ENCODE assay signal across 7 cellular contexts in the genomic region with DNA sequence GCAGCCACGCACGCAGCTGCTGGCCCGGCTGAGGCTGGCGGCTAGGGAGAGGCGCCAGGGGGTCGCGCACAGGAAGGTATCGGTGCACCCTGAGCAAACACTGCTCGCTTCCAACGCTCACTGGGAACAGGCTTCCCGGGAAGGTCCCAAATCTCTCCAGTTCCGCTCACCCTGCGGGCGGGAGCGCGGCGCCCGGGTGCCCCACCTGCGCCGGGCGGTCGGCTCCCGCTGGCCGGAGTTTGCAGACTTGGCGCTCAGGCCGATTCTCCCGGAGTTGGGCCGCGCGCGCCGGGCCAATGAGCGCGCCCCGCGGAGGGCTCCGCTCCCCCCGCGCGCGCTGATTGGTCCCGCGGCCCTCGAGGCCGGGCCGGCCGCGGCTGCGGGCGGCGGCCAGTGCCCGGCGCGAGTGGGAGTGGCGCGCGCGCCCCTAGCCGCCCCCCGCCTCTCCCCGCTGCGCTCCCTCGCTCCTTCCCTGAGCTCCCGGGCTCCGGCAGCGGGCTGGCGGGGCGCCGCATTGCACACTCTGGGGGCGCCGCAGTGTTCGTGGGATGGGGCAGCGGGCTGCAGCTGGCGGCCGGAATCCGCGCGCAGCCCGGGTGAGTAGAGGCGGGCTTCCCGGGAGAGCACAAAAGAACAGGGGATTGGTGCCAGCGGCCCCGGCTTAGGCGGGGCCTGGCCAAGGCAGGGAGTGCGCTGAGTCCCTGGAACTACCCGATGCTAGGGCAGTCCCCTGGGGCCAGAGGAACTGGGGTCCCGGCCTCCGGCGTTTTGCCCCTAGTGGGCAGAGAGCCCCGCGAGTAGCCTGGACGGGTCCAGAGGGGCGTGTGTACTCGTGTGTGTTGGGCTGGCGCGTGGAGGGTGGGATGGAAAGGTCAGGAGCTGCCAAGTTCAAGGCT. TPM values are rescaled to one million over a fixed set of nuclear protein-coding genes. Genes with fewer than 3 reads are reported as not detected.
DNase-seq lines count a peak whose midpoint lies in the region; ATAC-seq, FAIRE-seq and TF ChIP-seq lines count a peak whose summit lies in the region.

A gene with protein sequence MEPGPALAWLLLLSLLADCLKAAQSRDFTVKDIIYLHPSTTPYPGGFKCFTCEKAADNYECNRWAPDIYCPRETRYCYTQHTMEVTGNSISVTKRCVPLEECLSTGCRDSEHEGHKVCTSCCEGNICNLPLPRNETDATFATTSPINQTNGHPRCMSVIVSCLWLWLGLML (plus strand): TSS at position 461 of the 896 bp plus-strand sequence. CDS start 107,122 bp downstream, outside the sequence.

- no peaks in the 10 kb centered on the region; the same call in 1 of the 2 replicates for H3K27me3 Mint-ChIP-seq in HFFc6 (ENCODE audit: insufficient read depth)
- peaks cover 22% of the 10 kb centered on the region for H3K27me3 Mint-ChIP-seq in nephron (ENCODE audit: low read depth)

- TF ChIP-seq POLR2A in GM12892 (IDR thresholded peaks at IDR 0.05; ENCODE audit: low read depth, low read length) = no peak

- H3K36me3 Mint-ChIP-seq in HFFc6 (ENCODE audit: low read depth) (peaks cover 15% of the 10 kb centered on the region), nephron (ENCODE audit: low read depth) (no peaks in the 10 kb centered on the region)

- peak; percentile 33; the same call in 1 of the 2 replicates for TF ChIP-seq CTCF in HFFc6 (IDR thresholded peaks at IDR 0.05)
- TF ChIP-seq CTCF in nephron (IDR thresholded peaks at IDR 0.05; ENCODE audit: unreplicated experiment in 3 of 3) = no peak

- H3K4me1 Mint-ChIP-seq in HFFc6 (ENCODE audit: low read depth) = peaks cover 50% of the 10 kb centered on the region
- peaks cover 14% of the 10 kb centered on the region for H3K4me1 Mint-ChIP-seq in nephron

- ATAC-seq in HG02763 (IDR thresholded peaks at IDR 0.05; ENCODE audit: unreplicated experiment) = no peak

- no peaks in the 10 kb centered on the region for H3K9me3 Mint-ChIP-seq in HFFc6
- peaks cover 4% of the 10 kb centered on the region for H3K9me3 Mint-ChIP-seq in nephron

- H3K4me3 Mint-ChIP-seq in HFFc6 = peak within 1 kb of the TSS; percentile 90
- peak within 1 kb of the TSS; percentile 89 to 94 (median 91) for H3K4me3 Mint-ChIP-seq in nephron

- FAIRE-seq in GM12892 (lab: Jason Lieb, UNC) = no peak

- peak within 1 kb of the TSS; percentile 65 for H3K27ac Mint-ChIP-seq in HFFc6
- H3K27ac Mint-ChIP-seq in nephron = peak within 1 kb of the TSS; percentile 18 to 80 (median 78)

- DNase-seq in GM12892 (ENCODE audit: insufficient read length) (peak; percentile 54), HFFc6 (peak; percentile 45), NCI-H1105 (lab: John Stamatoyannopoulos, UW) (peak; percentile 78), UCSD-AML1 (lab: John Stamatoyannopoulos, UW; ENCODE audit: unreplicated experiment) (peak; percentile 46), foreskin melanocyte (peak; percentile 67)

RNA-seq across cellular contexts. Expression of the gene that starts here (rescaled TPM):
- 0.49 TPM for polyA plus RNA-seq in GM12892 (2012; ENCODE audit: missing spikeins)
- total RNA-seq in HFFc6 (2021; fragmentation: NEBNext Ultra II Directional; extraction: Animal tissue kit (Norgen Biotek cat#: 25700)) = 10 to 100 TPM; 16.7 to 29.4 (median 22.4) TPM
